In genomic region chr1:67619080-67619479, GRCh38 we compare ENCODE assay signal across 12 cellular contexts.
DNase-seq lines count a peak whose midpoint lies in the region; TF ChIP-seq lines count a peak whose summit lies in the region.
"Had no signal": no experiment of that assay in that cellular context is flagged by ENCODE, and none has a peak within 500 bp of the region (broad histone marks: within the 10 kb centered on the region; RNA-seq: fewer than 3 reads in every experiment).

No MANE protein-coding gene starts in this region.

- H4K91ac ChIP-seq in mesenchymal stem cell (ENCODE audit: low read length), result no peak overlapping the region

- no peaks in the 10 kb centered on the region for H3K4me1 ChIP-seq in mesenchymal stem cell (ENCODE audit: control insufficient read depth, insufficient read depth, low read depth, low read length)
- peaks cover 20% of the 10 kb centered on the region for H3K4me1 ChIP-seq in suprapubic skin
- H3K4me1 ChIP-seq in mesendoderm (ENCODE audit: control insufficient read depth, low read depth, low read length), result no peaks in the 10 kb centered on the region

- no peak overlapping the region for H3K14ac ChIP-seq in mesenchymal stem cell (ENCODE audit: low read length in 2 of 2)

- peak overlapping the region; percentile 83 for H3K9ac ChIP-seq in mesenchymal stem cell (ENCODE audit: low read length)
- no peak overlapping the region for H3K9ac ChIP-seq in mesendoderm (ENCODE audit: low read length)
- H3K9ac ChIP-seq: BLaER1 treated with 17β-estradiol and CSF1 and Interleukin-3, amounts not matched to agents 10 nM and 100 nM had no signal

- no peak for TF ChIP-seq EP300 in suprapubic skin (IDR thresholded peaks at IDR 0.05)

- H3K18ac ChIP-seq in mesenchymal stem cell (ENCODE audit: low read depth in 1 of 2, low read length in 2 of 2), result no peak overlapping the region
- no peak overlapping the region for H3K18ac ChIP-seq in mesendoderm (ENCODE audit: low read length)

- H2BK120ac ChIP-seq in mesenchymal stem cell (ENCODE audit: low read depth, low read length) (no peak overlapping the region), mesendoderm (ENCODE audit: low read depth, low read length) (no peak overlapping the region)

- no peak for TF ChIP-seq CTCF in RWPE1 (conservative IDR thresholded peaks at IDR 0.05; ENCODE audit: low read depth)
- TF ChIP-seq CTCF in dorsolateral prefrontal cortex (IDR thresholded peaks at IDR 0.05 in 54 of 56, conservative IDR thresholded peaks at IDR 0.05 in 2 of 56; ENCODE audit: low read depth in 1 of 56, partially characterized antibody in 56 of 56), result no peak
- TF ChIP-seq CTCF in suprapubic skin (IDR thresholded peaks at IDR 0.05), result no peak
- TF ChIP-seq CTCF in lower leg skin (IDR thresholded peaks at IDR 0.05), result no peak

- H3K56ac ChIP-seq in mesendoderm (ENCODE audit: low read length), result no peak overlapping the region

- H2BK5ac ChIP-seq in mesenchymal stem cell (ENCODE audit: low read depth, low read length, poor library complexity, severe bottlenecking), result no peak overlapping the region
- no peak overlapping the region for H2BK5ac ChIP-seq in mesendoderm (ENCODE audit: low read length)

- H3K27ac ChIP-seq in RWPE1 (peak overlapping the region; percentile 66), dorsolateral prefrontal cortex (peak overlapping the region in 54 of 59 donors; percentile 9 to 89 (median 64)), mesenchymal stem cell (ENCODE audit: low read length, poor library complexity, severe bottlenecking) (no peak overlapping the region), suprapubic skin (peak overlapping the region; percentile 72), mesendoderm (ENCODE audit: low read depth, low read length) (no peak overlapping the region)
- H3K27ac ChIP-seq: BLaER1 treated with 17β-estradiol and CSF1 and Interleukin-3, amounts not matched to agents 10 nM and 100 nM had no signal

- 69% methylated on average over 2 of the region's 2 CpGs for WGBS in mesenchymal stem cell
- 54% methylated on average over 2 of the region's 2 CpGs for whole genome bisulfite sequencing in suprapubic skin
- whole genome bisulfite sequencing in lower leg skin, 2 donors, result 33 to 61% methylated on average over 2 of the region's 2 CpGs
- WGBS in mesendoderm (ENCODE audit: extremely low coverage, insufficient coverage, low lambda C conversion rate), result no CpG with 5 or more reads among the region's 2 CpGs

- peaks cover 0 to 6% (median 0%) of the 10 kb centered on the region in 45 donors for H3K27me3 ChIP-seq in dorsolateral prefrontal cortex
- no peaks in the 10 kb centered on the region for H3K27me3 ChIP-seq in mesenchymal stem cell (ENCODE audit: control insufficient read depth in 1 of 2, insufficient read depth in 1 of 2, low read length in 2 of 2)
- H3K27me3 ChIP-seq in suprapubic skin, result no peaks in the 10 kb centered on the region
- H3K27me3 ChIP-seq in mesendoderm (ENCODE audit: insufficient read depth, low read length, poor library complexity), result no peaks in the 10 kb centered on the region
- H3K27me3 ChIP-seq: BLaER1 treated with 17β-estradiol and CSF1 and Interleukin-3, amounts not matched to agents 10 nM and 100 nM had no signal

- H2BK15ac ChIP-seq in mesenchymal stem cell (ENCODE audit: low read depth, poor library complexity, severe bottlenecking) (no peak overlapping the region), mesendoderm (replicated peaks; ENCODE audit: low read depth) (no peak overlapping the region)

- H3K4me3 ChIP-seq in dorsolateral prefrontal cortex, result peak overlapping the region in 12 of 59 donors; percentile 1 to 36 (median 14)
- peak overlapping the region in 1 of 2 experiments; percentile 48 for H3K4me3 ChIP-seq in mesenchymal stem cell (ENCODE audit: insufficient read depth in 1 of 2, low read depth in 1 of 2, low read length in 2 of 2)
- no peak overlapping the region for H3K4me3 ChIP-seq in suprapubic skin
- no peak overlapping the region for H3K4me3 ChIP-seq in lower leg skin (ENCODE audit: low read depth, poor library complexity, severe bottlenecking)
- no peak overlapping the region for H3K4me3 ChIP-seq in mesendoderm (ENCODE audit: low read length)
- H3K4me3 ChIP-seq: BLaER1 treated with 17β-estradiol and CSF1 and Interleukin-3, amounts not matched to agents 10 nM and 100 nM had no signal

- intact Hi-C loops in dorsolateral prefrontal cortex (cut with DNase I), result no loop called here
- intact Hi-C loops in lower leg skin (cut with DNase I; ENCODE audit: low total_unique reads), result no loop called here

- CTCF ChIA-PET in RWPE1 (lab: Yijun Ruan, JAX), result no interaction called here

- TF ChIP-seq POLR2A in suprapubic skin (IDR thresholded peaks at IDR 0.05) (no peak), lower leg skin (IDR thresholded peaks at IDR 0.05) (no peak)

- H4K5ac ChIP-seq in mesendoderm (ENCODE audit: low read length), result no peak overlapping the region

- H3K79me1 ChIP-seq in mesenchymal stem cell (replicated peaks; ENCODE audit: low read length, poor library complexity, severe bottlenecking) (no peaks in the 10 kb centered on the region), mesendoderm (ENCODE audit: low read length) (no peaks in the 10 kb centered on the region)

- H2AFZ ChIP-seq in mesenchymal stem cell (ENCODE audit: low read depth, low read length), result no peak overlapping the region

- POLR2A ChIA-PET in RWPE1 (lab: Yijun Ruan, JAX; ENCODE audit: low non-redundant PET), result no interaction called here

- H3K4me2 ChIP-seq in mesenchymal stem cell (ENCODE audit: low read length, poor library complexity, severe bottlenecking), result no peak overlapping the region
- H3K4me2 ChIP-seq in mesendoderm (ENCODE audit: low read length), result no peak overlapping the region
- H3K4me2 ChIP-seq: BLaER1 treated with 17β-estradiol and CSF1 and Interleukin-3, amounts not matched to agents 10 nM and 100 nM had no signal

- no peak overlapping the region for H2BK12ac ChIP-seq in mesenchymal stem cell (ENCODE audit: low read length in 2 of 2)

- H3K9me3 ChIP-seq in mesenchymal stem cell (ENCODE audit: control insufficient read depth, low read length), result no peaks in the 10 kb centered on the region
- H3K9me3 ChIP-seq in suprapubic skin, result no peaks in the 10 kb centered on the region

- no peaks in the 10 kb centered on the region for H3K79me2 ChIP-seq in mesendoderm (ENCODE audit: control insufficient read depth, insufficient read depth, low read length)

- H2AK5ac ChIP-seq in mesenchymal stem cell (ENCODE audit: low read length, severe bottlenecking) (no peak overlapping the region), mesendoderm (ENCODE audit: low read length) (no peak overlapping the region)

- no peak for DNase-seq in RWPE1 (ENCODE audit: low spot score)
- DNase-seq in dorsolateral prefrontal cortex, result no peak
- DNase-seq in mesenchymal stem cell, result no peak
- no peak for DNase-seq in suprapubic skin (ENCODE audit: low spot score in 2 of 2)
- DNase-seq in lower leg skin (ENCODE audit: low spot score in 2 of 2), result no peak
- no peak for DNase-seq in mesendoderm
- no peak for DNase-seq in NCI-H128 (lab: John Stamatoyannopoulos, UW; ENCODE audit: unreplicated experiment)
- DNase-seq in D341Med (ENCODE audit: low spot score), result no peak
- DNase-seq: activated CD4-positive, alpha-beta memory T cell treated with anti-CD3 and anti-CD28 coated beads for 36 hours; NCI-H2107; stimulated activated CD4-positive, alpha-beta T cell treated with anti-CD3 and anti-CD28 coated beads, Interleukin-12 subunit alpha, Interleukin-12 subunit beta, amount 100 ng/mL, for 4 hours had no signal

- H4K8ac ChIP-seq in mesenchymal stem cell (ENCODE audit: low read length) (no peak overlapping the region), mesendoderm (ENCODE audit: low read depth, low read length) (no peak overlapping the region)

- H3K4ac ChIP-seq in mesenchymal stem cell (ENCODE audit: low read depth in 1 of 2, low read length in 2 of 2), result no peak overlapping the region
- H3K4ac ChIP-seq in mesendoderm (ENCODE audit: low read depth, low read length), result no peak overlapping the region

- H3K23ac ChIP-seq in mesenchymal stem cell (ENCODE audit: low read length in 2 of 2), result no peak overlapping the region
- H3K23ac ChIP-seq in mesendoderm (ENCODE audit: low read length), result no peak overlapping the region

- H3K36me3 ChIP-seq in mesenchymal stem cell (ENCODE audit: control insufficient read depth in 1 of 2, insufficient read depth in 2 of 2, low read depth in 1 of 2, low read length in 2 of 2) (no peaks in the 10 kb centered on the region), suprapubic skin (no peaks in the 10 kb centered on the region), mesendoderm (ENCODE audit: control insufficient read depth, insufficient read depth, low read length) (no peaks in the 10 kb centered on the region)
- H3K36me3 ChIP-seq: BLaER1 treated with 17β-estradiol and CSF1 and Interleukin-3, amounts not matched to agents 10 nM and 100 nM had no signal

Comparison
In these comparisons a context has a peak if more than half of its experiments do, and no peak if none do; other contexts are left out.
1. H3K27ac ChIP-seq: peak in RWPE1 (single experiment), dorsolateral prefrontal cortex (54 of 59) and suprapubic skin (single experiment); none in mesenchymal stem cell (single experiment) and mesendoderm (single experiment).